ENCODE assay signal across 1 cellular context in genomic region chr9:95627802-95628201, GRCh38.
TF ChIP-seq lines count a peak whose summit lies in the region.

No MANE protein-coding gene starts in this region.

TF ChIP-seq in endothelial cell of umbilical vein, 7 proteins besides CTCF, POLR2A, EP300 and RAD21 (continued from another document):
- no peak for TF ChIP-seq EZH2 (IDR thresholded peaks at IDR 0.05; ENCODE audit: borderline replicate concordance, low read depth, low read length, severe bottlenecking)
- TF ChIP-seq MYC (IDR thresholded peaks at IDR 0.05; ENCODE audit: low read depth, low read length) = no peak
